Comparison of ENCODE assay signal across 12 cellular contexts in genomic region chr10:77504870-77505257, GRCh38.
A peak's percentile ranks its signal among the peaks of the same experiment; 100 is the strongest.
DNase-seq lines count a peak whose midpoint lies in the region; ATAC-seq and TF ChIP-seq lines count a peak whose summit lies in the region.
"Had no signal": no experiment of that assay in that cellular context is flagged by ENCODE, and none has a peak within 500 bp of the region (broad histone marks: within the 10 kb centered on the region; RNA-seq: fewer than 3 reads in every experiment).

No MANE protein-coding gene starts in this region.

- TF ChIP-seq CTCF in gastroesophageal sphincter (IDR thresholded peaks at IDR 0.05), result no peak
- no peak for TF ChIP-seq CTCF in nephron progenitor cell (IDR thresholded peaks at IDR 0.05)

- peak overlapping the region in 1 of 4 donors; percentile 48 for H3K27ac ChIP-seq in gastroesophageal sphincter

- no peaks in the 10 kb centered on the region for H3K9me3 Mint-ChIP-seq in nephron progenitor cell
- H3K9me3 Mint-ChIP-seq: neural crest cell had no signal

- H3K27me3 ChIP-seq in gastroesophageal sphincter, result no peaks in the 10 kb centered on the region

- peak; percentile 88 for DNase-seq in Caki2 (ENCODE audit: low read depth)
- DNase-seq in LoVo (ENCODE audit: low spot score), result peak; percentile 41
- peak; percentile 61 for DNase-seq in amniotic epithelial cell (ENCODE audit: low read depth)
- DNase-seq in left kidney (ENCODE audit: low read depth, low spot score), result peak; percentile 53
- no peak for DNase-seq in nephron progenitor cell
- DNase-seq: activated naive CD4-positive, alpha-beta T cell treated with anti-CD3 and anti-CD28 coated beads, Interleukin-2, amount 50 U/mL, for 16 hours; NCI-H1417 treated with DMSO at 0.1 percent for 48 hours; T-helper 2 cell had no signal

- no peak overlapping the region for H3K27ac Mint-ChIP-seq in nephron progenitor cell

- H3K4me3 Mint-ChIP-seq in nephron progenitor cell, result no peak overlapping the region
- H3K4me3 Mint-ChIP-seq: neural crest cell had no signal

- no peak overlapping the region for H3K4me3 ChIP-seq in gastroesophageal sphincter

- H3K4me1 ChIP-seq in gastroesophageal sphincter, result peaks cover 0 to 57% (median 4%) of the 10 kb centered on the region in 3 donors

- 57% methylated on average over 1 of the region's 4 CpGs; no CpG with 5 or more reads in 1 of the 2 donors for WGBS in gastroesophageal sphincter (ENCODE audit: low coverage in 1 of 2), 2 donors

- no peaks in the 10 kb centered on the region for H3K36me3 ChIP-seq in gastroesophageal sphincter

- TF ChIP-seq POLR2A in gastroesophageal sphincter (IDR thresholded peaks at IDR 0.05), result no peak

- ATAC-seq in HG03196 (IDR thresholded peaks at IDR 0.05; ENCODE audit: unreplicated experiment), result no peak
- ATAC-seq in HG03571 (IDR thresholded peaks at IDR 0.05; ENCODE audit: unreplicated experiment), result no peak
- no peak for ATAC-seq in gastroesophageal sphincter

- in situ Hi-C loops in Caki2 (cut with HindIII; ENCODE audit: low pct_unique_long_range_greater_than_20kb, low sequenced_read_pairs), result no loop called here

- H3K9me3 ChIP-seq in gastroesophageal sphincter, result no peaks in the 10 kb centered on the region

- TF ChIP-seq EP300 in gastroesophageal sphincter (IDR thresholded peaks at IDR 0.05), result no peak

- H3K27me3 Mint-ChIP-seq in nephron progenitor cell (ENCODE audit: low read depth, poor library complexity), result peaks cover 18% of the 10 kb centered on the region

- H3K36me3 Mint-ChIP-seq in nephron progenitor cell (ENCODE audit: low read depth), result no peaks in the 10 kb centered on the region

- H3K4me1 Mint-ChIP-seq in nephron progenitor cell, result peaks cover 41% of the 10 kb centered on the region
- H3K4me1 Mint-ChIP-seq: neural crest cell had no signal
